In the genomic region with DNA sequence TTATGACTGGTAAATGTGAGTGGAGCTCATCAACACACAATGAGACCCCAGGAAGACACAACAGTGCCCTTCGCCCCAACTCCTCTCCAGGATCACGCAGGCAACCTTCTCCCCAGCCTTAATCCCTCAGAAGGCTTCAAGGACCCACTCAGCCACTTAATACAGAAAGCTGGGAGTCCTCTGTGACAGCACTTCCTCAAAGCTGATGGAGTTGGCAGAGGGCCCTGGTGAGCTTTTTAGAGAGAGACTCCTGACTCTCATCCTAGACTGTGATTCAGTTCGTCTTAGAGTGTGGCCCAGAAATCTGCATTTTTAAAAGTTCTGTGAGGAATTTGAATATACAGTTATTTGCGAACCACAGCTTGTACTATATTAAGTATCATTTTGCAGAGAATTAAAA, we compare ENCODE assay signal across 13 cellular contexts.
DNase-seq lines count a peak whose midpoint lies in the region; TF ChIP-seq lines count a peak whose summit lies in the region.
"Had no signal": no experiment of that assay in that cellular context is flagged by ENCODE, and none has a peak within 500 bp of the region (broad histone marks: within the 10 kb centered on the region; RNA-seq: fewer than 3 reads in every experiment).

No MANE protein-coding gene starts in this region.

- no peak overlapping the region for H3K4me3 Mint-ChIP-seq in osteocyte (ENCODE audit: unreplicated experiment)
- H3K4me3 Mint-ChIP-seq: activated CD4-positive, alpha-beta T cell treated with anti-CD3 and anti-CD28 coated beads, Interleukin-2, amount 10 ng/mL, durations not matched to agents 7 days and 5 days; activated naive CD8-positive, alpha-beta T cell treated with anti-CD3 and anti-CD28 coated beads, Interleukin-2, amount 10 ng/mL, durations not matched to agents 7 days and 5 days had no signal

- no peaks in the 10 kb centered on the region for H3K27me3 ChIP-seq in WERI-Rb-1 (ENCODE audit: insufficient read depth, low read depth, severe bottlenecking)
- H3K27me3 ChIP-seq: tibial nerve had no signal

- H3K36me3 Mint-ChIP-seq in osteocyte (ENCODE audit: unreplicated experiment) = no peaks in the 10 kb centered on the region
- H3K36me3 Mint-ChIP-seq: activated naive CD8-positive, alpha-beta T cell treated with anti-CD3 and anti-CD28 coated beads, Interleukin-2, amount 10 ng/mL, durations not matched to agents 7 days and 5 days had no signal

- peak; percentile 33 for DNase-seq in Daoy (ENCODE audit: low read depth)
- DNase-seq in MV-4-11 (lab: John Stamatoyannopoulos, UW) = peak; percentile 54
- peak; percentile 26 for DNase-seq in choroid plexus epithelial cell (ENCODE audit: low read depth)
- no peak for DNase-seq in osteocyte (ENCODE audit: extremely low spot score, unreplicated experiment)
- no peak for DNase-seq in ACHN
- no peak for DNase-seq in activated CD8-positive, alpha-beta memory T cell treated with anti-CD3 and anti-CD28 coated beads for 24 hours
- no peak for DNase-seq in WERI-Rb-1
- DNase-seq in HuH-7 (ENCODE audit: low spot score) = no peak
- DNase-seq: activated CD4-positive, alpha-beta T cell treated with anti-CD3 and anti-CD28 coated beads, Interleukin-2, amount 10 ng/mL, durations not matched to agents 7 days and 5 days; activated naive CD8-positive, alpha-beta T cell treated with anti-CD3 and anti-CD28 coated beads, Interleukin-2, amount 10 ng/mL, durations not matched to agents 7 days and 5 days; Calu3 had no signal

- H3K4me1 Mint-ChIP-seq in osteocyte (ENCODE audit: unreplicated experiment) = peaks cover 23% of the 10 kb centered on the region
- H3K4me1 Mint-ChIP-seq: activated CD4-positive, alpha-beta T cell treated with anti-CD3 and anti-CD28 coated beads, Interleukin-2, amount 10 ng/mL, durations not matched to agents 7 days and 5 days; activated naive CD8-positive, alpha-beta T cell treated with anti-CD3 and anti-CD28 coated beads, Interleukin-2, amount 10 ng/mL, durations not matched to agents 7 days and 5 days had no signal

- no peaks in the 10 kb centered on the region for H3K36me3 ChIP-seq in WERI-Rb-1
- H3K36me3 ChIP-seq: tibial nerve had no signal

- in situ Hi-C loops in ACHN (cut with HindIII; ENCODE audit: low pct_ligation_motif_present, low pct_unique_long_range_greater_than_20kb, low sequenced_read_pairs) = no loop called here

- H3K9me3 Mint-ChIP-seq in osteocyte (ENCODE audit: unreplicated experiment) = no peaks in the 10 kb centered on the region
- H3K9me3 Mint-ChIP-seq: activated CD4-positive, alpha-beta T cell treated with anti-CD3 and anti-CD28 coated beads, Interleukin-2, amount 10 ng/mL, durations not matched to agents 7 days and 5 days; activated naive CD8-positive, alpha-beta T cell treated with anti-CD3 and anti-CD28 coated beads, Interleukin-2, amount 10 ng/mL, durations not matched to agents 7 days and 5 days had no signal

- H3K9me3 ChIP-seq in WERI-Rb-1 (ENCODE audit: severe bottlenecking) = no peaks in the 10 kb centered on the region
- H3K9me3 ChIP-seq: tibial nerve had no signal

- H3K27ac ChIP-seq in WERI-Rb-1 = no peak overlapping the region
- H3K27ac ChIP-seq: RWPE1, tibial nerve had no signal

- no peaks in the 10 kb centered on the region for H3K27me3 Mint-ChIP-seq in osteocyte (ENCODE audit: unreplicated experiment)

- H3K27ac Mint-ChIP-seq in osteocyte (ENCODE audit: unreplicated experiment) = peak overlapping the region; percentile 6
- H3K27ac Mint-ChIP-seq: activated CD4-positive, alpha-beta T cell treated with anti-CD3 and anti-CD28 coated beads, Interleukin-2, amount 10 ng/mL, durations not matched to agents 7 days and 5 days; activated naive CD8-positive, alpha-beta T cell treated with anti-CD3 and anti-CD28 coated beads, Interleukin-2, amount 10 ng/mL, durations not matched to agents 7 days and 5 days had no signal

- TF ChIP-seq CTCF in choroid plexus epithelial cell (conservative IDR thresholded peaks at IDR 0.05; ENCODE audit: low read depth, low read length) = no peak
- TF ChIP-seq CTCF in osteocyte (IDR thresholded peaks at IDR 0.05) = no peak
- TF ChIP-seq CTCF in WERI-Rb-1 (IDR thresholded peaks at IDR 0.05; ENCODE audit: low read depth, low read length) = no peak

- H3K4me3 ChIP-seq in choroid plexus epithelial cell (ENCODE audit: low read depth, low read length) (no peak overlapping the region), WERI-Rb-1 (ENCODE audit: low read depth, low read length) (no peak overlapping the region)
- H3K4me3 ChIP-seq: tibial nerve had no signal

Comparison
In these comparisons a context has a peak if more than half of its experiments do, and no peak if none do; other contexts are left out.
1. DNase-seq: peak in Daoy (single experiment), MV-4-11 (single experiment) and choroid plexus epithelial cell (single experiment); none in osteocyte (single experiment), ACHN (single experiment), activated CD8-positive, alpha-beta memory T cell treated with anti-CD3 and anti-CD28 coated beads for 24 hours (single experiment), WERI-Rb-1 (single experiment) and HuH-7 (single experiment).